In the genomic region with DNA sequence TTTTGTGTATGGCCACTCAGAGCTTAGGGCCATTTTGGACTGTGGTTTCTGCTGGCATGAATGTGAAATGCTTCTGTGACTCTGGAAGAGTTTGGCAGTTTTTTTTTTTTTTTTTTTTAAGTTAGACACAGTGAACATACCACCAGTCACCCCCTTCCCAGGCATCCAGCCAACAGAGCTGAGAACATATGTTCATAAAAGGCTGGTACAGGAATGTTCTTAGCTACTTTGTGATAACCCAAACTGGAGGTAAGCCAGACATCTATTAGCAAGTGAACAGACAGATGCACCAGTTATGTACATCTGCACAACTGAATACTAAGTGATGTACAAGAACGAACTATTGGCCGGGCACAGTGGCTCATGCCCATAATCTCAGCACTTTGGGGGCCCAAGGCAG, we compare ENCODE assay signal across 9 cellular contexts.
DNase-seq lines count a peak whose midpoint lies in the region; ATAC-seq and TF ChIP-seq lines count a peak whose summit lies in the region.
"Had no signal": no experiment of that assay in that cellular context is flagged by ENCODE, and none has a peak within 500 bp of the region (broad histone marks: within the 10 kb centered on the region; RNA-seq: fewer than 3 reads in every experiment).

No MANE protein-coding gene starts in this region.

- no peak overlapping the region for H3K9ac ChIP-seq in GM23248

- no peaks in the 10 kb centered on the region for H3K9me2 ChIP-seq in GM23248 (ENCODE audit: insufficient read depth)

- no peaks in the 10 kb centered on the region for H3F3A ChIP-seq in GM23248 (ENCODE audit: insufficient read depth)

- no peaks in the 10 kb centered on the region for H4K20me1 ChIP-seq in GM23248 (ENCODE audit: insufficient read depth)

- H3K4me3 ChIP-seq in GM23248 (no peak overlapping the region), SJCRH30 (no peak overlapping the region), fibroblast of pulmonary artery (replicated peaks; ENCODE audit: low read depth, low read length) (no peak overlapping the region), skeletal muscle cell (ENCODE audit: low read depth, low read length) (no peak overlapping the region)

- peaks cover 26% of the 10 kb centered on the region for H3K79me2 ChIP-seq in GM23248 (ENCODE audit: insufficient read depth)

- H3K9me3 ChIP-seq in GM23248 (ENCODE audit: low read depth) (no peaks in the 10 kb centered on the region), SJCRH30 (replicated peaks) (no peaks in the 10 kb centered on the region)

- in situ Hi-C loops in GM23248 (cut with MboI): no loop called here

- TF ChIP-seq CTCF in fibroblast of pulmonary artery (IDR thresholded peaks at IDR 0.05; ENCODE audit: low read length, missing control alignments): no peak

- H3K4me1 ChIP-seq in GM23248 (ENCODE audit: insufficient read depth): no peaks in the 10 kb centered on the region
- H3K4me1 ChIP-seq in SJCRH30: no peaks in the 10 kb centered on the region

- H3K27ac ChIP-seq in GM23248 (no peak overlapping the region), SJCRH30 (no peak overlapping the region)

- H3K27me3 ChIP-seq in GM23248 (replicated peaks; ENCODE audit: insufficient read depth) (no peaks in the 10 kb centered on the region), SJCRH30 (no peaks in the 10 kb centered on the region)

- no peak overlapping the region for H3K4me2 ChIP-seq in GM23248 (ENCODE audit: unreplicated experiment)

- WGBS in GM23248 (ENCODE audit: low coverage in 1 of 2, low lambda C conversion rate in 2 of 2, missing lambda C conversion rate in 2 of 2), 2 experiments: 71 to 82% methylated on average over 2 of the region's 2 CpGs

- H2AFZ ChIP-seq in GM23248: no peak overlapping the region

- H3K36me3 ChIP-seq in GM23248 (ENCODE audit: low read depth) (peaks cover 29% of the 10 kb centered on the region; the same call in 1 of the 2 replicates), SJCRH30 (peaks cover 14% of the 10 kb centered on the region)

- peak; percentile 37 for DNase-seq in GM23248
- DNase-seq in SJCRH30: peak; percentile 65 to 82
- DNase-seq in fibroblast of pulmonary artery (ENCODE audit: low read depth): peak; percentile 96
- peak; percentile 81 for DNase-seq in skeletal muscle cell (ENCODE audit: low read depth)
- no peak for DNase-seq in NCI-H526 (lab: John Stamatoyannopoulos, UW)
- DNase-seq in effector CD8-positive, alpha-beta T cell (lab: John Stamatoyannopoulos, UW): no peak
- no peak for DNase-seq in NCI-H1092 treated with DMSO at 0.1 percent for 48 hours (lab: John Stamatoyannopoulos, UW)
- DNase-seq: NCI-H69 had no signal

- ATAC-seq in HG03159 (IDR thresholded peaks at IDR 0.05; ENCODE audit: unreplicated experiment): no peak

Comparison
In these comparisons a context has a peak if more than half of its experiments do, and no peak if none do; other contexts are left out.
1. DNase-seq: peak in GM23248 (single experiment), SJCRH30 (2 of 2), fibroblast of pulmonary artery (single experiment) and skeletal muscle cell (single experiment); none in NCI-H526 (0 of 2), effector CD8-positive, alpha-beta T cell (single experiment) and NCI-H1092 treated with DMSO at 0.1 percent for 48 hours (single experiment).